In genomic region chr2:173493874-173494273, GRCh38 we compare ENCODE assay signal across 29 cellular contexts.
DNase-seq lines count a peak whose midpoint lies in the region; ATAC-seq and TF ChIP-seq lines count a peak whose summit lies in the region.
"Had no signal": no experiment of that assay in that cellular context is flagged by ENCODE, and none has a peak within 500 bp of the region (broad histone marks: within the 10 kb centered on the region; RNA-seq: fewer than 3 reads in every experiment).

No MANE protein-coding gene starts in this region.

- POLR2A ChIA-PET in PC-9 (lab: Charles Lee; ENCODE audit: unreplicated experiment), result no interaction called here

- no peak overlapping the region for H3K4me2 ChIP-seq in GM23338
- no peak overlapping the region for H3K4me2 ChIP-seq in PC-9
- H3K4me2 ChIP-seq in osteoblast (ENCODE audit: insufficient read depth, low read length), result no peak overlapping the region

- DNase-seq in GM23338 (ENCODE audit: low spot score) (peak; percentile 2), PC-9 (no peak), esophagus muscularis mucosa (ENCODE audit: extremely low spot score) (peak; percentile 60), osteoblast (ENCODE audit: insufficient read length, low spot score, missing footprints) (no peak), DMS153 (lab: John Stamatoyannopoulos, UW) (no peak), NCI-H510A (lab: John Stamatoyannopoulos, UW) (no peak), 8988T (no peak), posterior vena cava (ENCODE audit: low spot score) (no peak)
- DNase-seq: activated CD4-positive, alpha-beta T cell treated with anti-CD3 and anti-CD28 coated beads for 36 hours; activated CD8-positive, alpha-beta T cell treated with anti-CD3 and anti-CD28 coated beads, Interleukin-2, amount 10 ng/mL, durations not matched to agents 7 days and 5 days; activated naive CD8-positive, alpha-beta T cell treated with anti-CD3 and anti-CD28 coated beads for 36 hours; CD4-positive, alpha-beta T cell; EL; hypothalamus; immature natural killer cell; NCI-H1105 treated with DMSO at 0.1 percent for 48 hours; NCI-H1930; NCI-H226; NCI-H748 treated with DMSO at 0.1 percent for 48 hours; stimulated activated CD4-positive, alpha-beta T cell treated with anti-CD3 and anti-CD28 coated beads, Interleukin-15, amount 100 ng/mL, for 24 hours; stimulated activated naive CD4-positive, alpha-beta T cell; testis had no signal

- CTCF ChIA-PET in PC-9 (lab: Charles Lee), result no interaction called here

- H4K20me1 ChIP-seq in GM23338 (replicated peaks; ENCODE audit: insufficient read depth), result no peaks in the 10 kb centered on the region
- no peaks in the 10 kb centered on the region for H4K20me1 ChIP-seq in PC-9 (ENCODE audit: insufficient read depth)
- H4K20me1 ChIP-seq in osteoblast (ENCODE audit: insufficient read depth, low read length), result no peaks in the 10 kb centered on the region

- 100% methylated on average over 2 of the region's 2 CpGs for whole genome bisulfite sequencing in esophagus muscularis mucosa

- H3F3A ChIP-seq in GM23338 (replicated peaks; ENCODE audit: low read depth), result no peaks in the 10 kb centered on the region
- H3F3A ChIP-seq in PC-9 (ENCODE audit: insufficient read depth, low read depth), result no peaks in the 10 kb centered on the region

- H3K27ac Mint-ChIP-seq in GM23338, result no peak overlapping the region
- H3K27ac Mint-ChIP-seq: activated CD4-positive, alpha-beta T cell treated with anti-CD3 and anti-CD28 coated beads for 36 hours; activated CD8-positive, alpha-beta T cell treated with anti-CD3 and anti-CD28 coated beads, Interleukin-2, amount 10 ng/mL, durations not matched to agents 7 days and 5 days; activated naive CD8-positive, alpha-beta T cell treated with anti-CD3 and anti-CD28 coated beads for 36 hours; activated T-helper 2 cell treated with anti-CD3 and anti-CD28 coated beads, Interferon-gamma antibody, Interleukin-2, Interleukin-4, amounts not matched to agents 10 μg/mL and 5 μg/mL and 100 μg/mL, durations not matched to agents 14 hours and 24 hours and 36 hours; CD4-positive, alpha-beta T cell; immature natural killer cell; memory B cell; T-helper 2 cell treated with Interferon-gamma antibody and Interleukin-4, amounts not matched to agents 5 μg/mL and 100 μg/mL, for 36 hours had no signal

- no peaks in the 10 kb centered on the region for H3K4me1 Mint-ChIP-seq in GM23338
- H3K4me1 Mint-ChIP-seq: activated CD4-positive, alpha-beta T cell treated with anti-CD3 and anti-CD28 coated beads for 36 hours; activated naive CD8-positive, alpha-beta T cell treated with anti-CD3 and anti-CD28 coated beads for 36 hours; immature natural killer cell; memory B cell had no signal

- H3K9me3 Mint-ChIP-seq in GM23338, result no peaks in the 10 kb centered on the region
- H3K9me3 Mint-ChIP-seq: activated naive CD8-positive, alpha-beta T cell treated with anti-CD3 and anti-CD28 coated beads for 36 hours; activated T-helper 2 cell treated with anti-CD3 and anti-CD28 coated beads, Interferon-gamma antibody, Interleukin-2, Interleukin-4, amounts not matched to agents 10 μg/mL and 5 μg/mL and 100 μg/mL, durations not matched to agents 14 hours and 24 hours and 36 hours; CD4-positive, alpha-beta T cell; memory B cell; T-helper 2 cell treated with Interferon-gamma antibody and Interleukin-4, amounts not matched to agents 5 μg/mL and 100 μg/mL, for 36 hours had no signal

- H3K9me2 ChIP-seq in GM23338 (ENCODE audit: insufficient read depth), result no peaks in the 10 kb centered on the region
- H3K9me2 ChIP-seq in PC-9 (ENCODE audit: insufficient read depth), result no peaks in the 10 kb centered on the region

- no peaks in the 10 kb centered on the region for H3K9me3 ChIP-seq in PC-9 (ENCODE audit: insufficient read depth, low read depth)
- no peaks in the 10 kb centered on the region for H3K9me3 ChIP-seq in esophagus muscularis mucosa
- H3K9me3 ChIP-seq in osteoblast (ENCODE audit: low read depth, low read length), result no peaks in the 10 kb centered on the region
- H3K9me3 ChIP-seq: gastroesophageal sphincter, prostate gland, testis had no signal

- H3K36me3 Mint-ChIP-seq in GM23338 (ENCODE audit: low read depth), result no peaks in the 10 kb centered on the region
- H3K36me3 Mint-ChIP-seq: activated naive CD8-positive, alpha-beta T cell treated with anti-CD3 and anti-CD28 coated beads for 36 hours; immature natural killer cell; memory B cell had no signal

- no peak overlapping the region for H3K27ac ChIP-seq in GM23338 (ENCODE audit: low read depth)
- H3K27ac ChIP-seq in PC-9, result no peak overlapping the region
- H3K27ac ChIP-seq in esophagus muscularis mucosa (replicated peaks in 1 of 4), result no peak overlapping the region
- H3K27ac ChIP-seq in osteoblast (ENCODE audit: low read depth, low read length), result no peak overlapping the region
- H3K27ac ChIP-seq: epithelial cell of prostate, gastroesophageal sphincter, prostate gland, testis had no signal

- H3K27me3 ChIP-seq in GM23338 (ENCODE audit: insufficient read depth), result no peaks in the 10 kb centered on the region
- H3K27me3 ChIP-seq in PC-9 (ENCODE audit: insufficient read depth, low read depth), result no peaks in the 10 kb centered on the region; the same call in 1 of the 2 replicates
- H3K27me3 ChIP-seq in esophagus muscularis mucosa, result no peaks in the 10 kb centered on the region
- peaks cover 1% of the 10 kb centered on the region for H3K27me3 ChIP-seq in osteoblast (ENCODE audit: insufficient read depth, low read length)
- H3K27me3 ChIP-seq: gastroesophageal sphincter, testis had no signal

- TF ChIP-seq CTCF in GM23338 (conservative IDR thresholded peaks at IDR 0.05; ENCODE audit: low read depth in 2 of 2), result peak in 1 of 2 experiments; percentile 24; a peak in 1 of 4 replicates
- TF ChIP-seq CTCF in PC-9 (conservative IDR thresholded peaks at IDR 0.05), result 0 out of 2 replicates have a peak, but pooled peaks have one; percentile 27
- TF ChIP-seq CTCF in esophagus muscularis mucosa (IDR thresholded peaks at IDR 0.05), result no peak
- peak; percentile 21 for TF ChIP-seq CTCF in osteoblast (IDR thresholded peaks at IDR 0.05; ENCODE audit: extremely low read depth, low read depth, low read length)

- H3K4me3 ChIP-seq in GM23338 (no peak overlapping the region), PC-9 (no peak overlapping the region), esophagus muscularis mucosa (no peak overlapping the region), osteoblast (ENCODE audit: insufficient read depth, low read length) (no peak overlapping the region)
- H3K4me3 ChIP-seq: gastroesophageal sphincter, prostate gland, testis had no signal

- ATAC-seq in GM23338, result no peak
- ATAC-seq: activated CD4-positive, alpha-beta T cell treated with anti-CD3 and anti-CD28 coated beads for 36 hours; activated CD8-positive, alpha-beta T cell treated with anti-CD3 and anti-CD28 coated beads, Interleukin-2, amount 10 ng/mL, durations not matched to agents 7 days and 5 days; gastroesophageal sphincter; left lobe of liver had no signal

- H3K79me2 ChIP-seq in GM23338 (replicated peaks; ENCODE audit: insufficient read depth), result no peaks in the 10 kb centered on the region
- H3K79me2 ChIP-seq in PC-9 (ENCODE audit: low read depth), result no peaks in the 10 kb centered on the region
- no peaks in the 10 kb centered on the region for H3K79me2 ChIP-seq in osteoblast (ENCODE audit: insufficient read depth, low read length)

- H3K27me3 Mint-ChIP-seq in GM23338 (ENCODE audit: insufficient read depth, low read depth, poor library complexity), result no peaks in the 10 kb centered on the region

- intact Hi-C loops in PC-9 (cut with micrococcal nuclease; ENCODE audit: unreplicated experiment), result no loop called here
- intact Hi-C loops in esophagus muscularis mucosa (cut with DNase I), result no loop called here
- intact Hi-C loops in posterior vena cava (cut with DNase I), result no loop called here

- BruUV-seq in PC-9 (replicated peaks; lab: Mats Ljungman, UMichigan), result no TSS peak

- H2AFZ ChIP-seq in GM23338 (no peak overlapping the region), PC-9 (no peak overlapping the region), osteoblast (ENCODE audit: low read length) (no peak overlapping the region)

- no peak for TF ChIP-seq POLR2A in esophagus muscularis mucosa (IDR thresholded peaks at IDR 0.05; ENCODE audit: low read depth)

- TF ChIP-seq EP300 in esophagus muscularis mucosa (IDR thresholded peaks at IDR 0.05), result no peak

- no peak overlapping the region for H3K4me3 Mint-ChIP-seq in GM23338
- H3K4me3 Mint-ChIP-seq: activated CD4-positive, alpha-beta T cell treated with anti-CD3 and anti-CD28 coated beads for 36 hours; activated CD8-positive, alpha-beta T cell treated with anti-CD3 and anti-CD28 coated beads, Interleukin-2, amount 10 ng/mL, durations not matched to agents 7 days and 5 days; activated naive CD8-positive, alpha-beta T cell treated with anti-CD3 and anti-CD28 coated beads for 36 hours; CD4-positive, alpha-beta T cell; immature natural killer cell; memory B cell; T-helper 2 cell treated with Interferon-gamma antibody and Interleukin-4, amounts not matched to agents 5 μg/mL and 100 μg/mL, for 36 hours had no signal

- H3K4me1 ChIP-seq in GM23338 (ENCODE audit: insufficient read depth), result no peaks in the 10 kb centered on the region
- no peaks in the 10 kb centered on the region for H3K4me1 ChIP-seq in PC-9 (replicated peaks; ENCODE audit: insufficient read depth)
- no peaks in the 10 kb centered on the region for H3K4me1 ChIP-seq in esophagus muscularis mucosa
- H3K4me1 ChIP-seq in osteoblast (ENCODE audit: insufficient read depth, low read length), result no peaks in the 10 kb centered on the region
- H3K4me1 ChIP-seq: gastroesophageal sphincter, prostate gland, testis had no signal

- H3K36me3 ChIP-seq in GM23338 (ENCODE audit: insufficient read depth), result no peaks in the 10 kb centered on the region
- no peaks in the 10 kb centered on the region for H3K36me3 ChIP-seq in PC-9 (ENCODE audit: low read depth)
- no peaks in the 10 kb centered on the region for H3K36me3 ChIP-seq in esophagus muscularis mucosa
- H3K36me3 ChIP-seq in osteoblast (ENCODE audit: insufficient read depth, low read length), result no peaks in the 10 kb centered on the region
- H3K36me3 ChIP-seq: gastroesophageal sphincter, prostate gland had no signal

TF ChIP-seq in GM23338, 12 proteins besides CTCF, POLR2A, EP300 and RAD21:
- TF ChIP-seq CREB1 (CRISPR knock-in tag; IDR thresholded peaks at IDR 0.05; ENCODE audit: low read depth), result no peak
- no peak for TF ChIP-seq JUNB (IDR thresholded peaks at IDR 0.05; ENCODE audit: unreplicated experiment)

Comparison
In these comparisons a context has a peak if more than half of its experiments do, and no peak if none do; other contexts are left out.
1. DNase-seq: peak in GM23338 (single experiment) and esophagus muscularis mucosa (single experiment); none in PC-9 (0 of 2), osteoblast (single experiment), DMS153 (single experiment), NCI-H510A (single experiment), 8988T (single experiment) and posterior vena cava (single experiment).
2. CTCF ChIP-seq: peak in PC-9 (single experiment) and osteoblast (single experiment); none in esophagus muscularis mucosa (0 of 3).